13 cellular contexts compared by ENCODE assay signal in genomic region chr5:150137997-150138396, GRCh38. TPM values are rescaled to one million over a fixed set of nuclear protein-coding genes. Genes with fewer than 3 reads are reported as not detected.
DNase-seq lines count a peak whose midpoint lies in the region; FAIRE-seq and TF ChIP-seq lines count a peak whose summit lies in the region.
"Had no signal": no experiment of that assay in that cellular context is flagged by ENCODE, and none has a peak within 500 bp of the region (broad histone marks: within the 10 kb centered on the region; RNA-seq: fewer than 3 reads in every experiment).

No MANE protein-coding gene starts in this region.

- H3K9ac ChIP-seq in kidney (ENCODE audit: low read length in 2 of 2) = peak overlapping the region in 1 of 2 donors; percentile 58
- peak overlapping the region in 1 of 3 donors; percentile 62 for H3K9ac ChIP-seq in skeletal muscle tissue (ENCODE audit: low read depth in 1 of 3, low read length in 3 of 3)

- TF ChIP-seq CTCF in brain microvascular endothelial cell (IDR thresholded peaks at IDR 0.05; ENCODE audit: low read depth, low read length, missing control alignments) (no peak), kidney (IDR thresholded peaks at IDR 0.05; ENCODE audit: borderline replicate concordance, extremely low read depth, insufficient read depth) (no peak), GM10248 (IDR thresholded peaks at IDR 0.05; ENCODE audit: control extremely low read depth, extremely low read depth, low read depth, missing control alignments) (no peak)

- CTCF ChIA-PET in GM10248 (lab: Yijun Ruan, JAX) = interaction anchor here (1.2 to 1.3 kb wide), 2 partner anchors 9 to 80 kb away, joined by 3 read pairs; no protein-coding TSS in a partner anchor

- POLR2A ChIA-PET in GM10248 (lab: Yijun Ruan, JAX) = no interaction called here

- no peaks in the 10 kb centered on the region for H3K27me3 ChIP-seq in brain microvascular endothelial cell (replicated peaks)
- peaks cover 0 to 5% (median 0%) of the 10 kb centered on the region in 3 donors for H3K27me3 ChIP-seq in skeletal muscle tissue (ENCODE audit: control insufficient read depth in 3 of 3, insufficient read depth in 3 of 3, low read length in 3 of 3)

- DNase-seq in GM03348 (ENCODE audit: low spot score) (peak; percentile 23), brain microvascular endothelial cell (no peak), kidney (peak; percentile 67), SIG-M5 (lab: John Stamatoyannopoulos, UW) (no peak), NCI-H1092 treated with DMSO at 0.1 percent for 48 hours (lab: John Stamatoyannopoulos, UW) (no peak), GM10248 (ENCODE audit: extremely low spot score) (no peak)
- no peak for DNase-seq in activated naive CD4-positive, alpha-beta T cell (lab: John Stamatoyannopoulos, UW)
- DNase-seq: activated gamma-delta T cell, NCI-H1436 treated with DMSO at 0.1 percent for 48 hours, WERI-Rb-1 had no signal

- in situ Hi-C loops in brain microvascular endothelial cell (cut with HindIII; ENCODE audit: low pct_ligation_motif_present, low sequenced_read_pairs) = no loop called here

- H3K4me3 ChIP-seq in brain microvascular endothelial cell (ENCODE audit: low read depth, low read length) (no peak overlapping the region), kidney (ENCODE audit: low read length in 2 of 2) (no peak overlapping the region), skeletal muscle tissue (ENCODE audit: low read length in 3 of 3) (no peak overlapping the region)

- H3K9me3 ChIP-seq in kidney (ENCODE audit: control insufficient read depth in 1 of 2, low read length in 2 of 2) (no peaks in the 10 kb centered on the region), skeletal muscle tissue (ENCODE audit: control insufficient read depth in 3 of 3, low read length in 3 of 3) (no peaks in the 10 kb centered on the region)

- H3K4me1 ChIP-seq in kidney (ENCODE audit: control insufficient read depth in 1 of 2, insufficient read depth in 1 of 2, low read depth in 1 of 2, low read length in 2 of 2) (peaks cover 38 to 50% of the 10 kb centered on the region in 2 donors), skeletal muscle tissue (ENCODE audit: control insufficient read depth in 3 of 3, insufficient read depth in 3 of 3, low read length in 3 of 3) (peaks cover 65 to 80% (median 79%) of the 10 kb centered on the region in 3 donors)

- H3K36me3 ChIP-seq in brain microvascular endothelial cell (replicated peaks) (peaks cover 45% of the 10 kb centered on the region), kidney (ENCODE audit: control insufficient read depth in 1 of 2, insufficient read depth in 2 of 2, low read length in 2 of 2) (peaks cover 0 to 6% of the 10 kb centered on the region in 2 donors), skeletal muscle tissue (ENCODE audit: control insufficient read depth in 3 of 3, insufficient read depth in 3 of 3, low read length in 3 of 3) (peaks cover 0 to 15% (median 2%) of the 10 kb centered on the region in 3 donors)
- H3K36me3 ChIP-seq: WERI-Rb-1 had no signal

- intact Hi-C loops in kidney (cut with DNase I) = no loop called here

- no peak for FAIRE-seq in kidney (lab: Jason Lieb, UNC)
- FAIRE-seq: GM18507 had no signal

- H3K27ac ChIP-seq in brain microvascular endothelial cell (peak overlapping the region; percentile 94), kidney (ENCODE audit: low read depth in 2 of 2, low read length in 2 of 2) (peak overlapping the region; percentile 85 to 90), skeletal muscle tissue (ENCODE audit: low read depth, low read length) (peak overlapping the region; percentile 82)
- H3K27ac ChIP-seq: WERI-Rb-1 had no signal

RNA-seq across cellular contexts. Expression of gene PDGFRB, which starts 17.6 kb away (rescaled TPM):
- total RNA-seq in kidney (104 TPM), skeletal muscle tissue (86.6 TPM)
- 50.4 TPM for polyA plus RNA-seq in kidney (ENCODE audit: insufficient read depth, low read depth, low replicate concordance)

RNA-seq across cellular contexts. Expression of gene CDX1, which starts 28.6 kb away (rescaled TPM):
- total RNA-seq in kidney (not detected), skeletal muscle tissue (not detected)
- polyA plus RNA-seq in kidney (ENCODE audit: insufficient read depth, low read depth, low replicate concordance) = 0.39 TPM
- total RNA-seq: natural killer cell treated with Interleukin-12 subunit alpha and Interleukin-12 subunit beta and Interleukin-15 and Interleukin-18, amount 100 ng/mL, for 72 hours had no signal

RNA-seq across cellular contexts. Expression of gene CSF1R, which starts 51.6 kb away (rescaled TPM):
- total RNA-seq in kidney = 55.8 TPM
- polyA plus RNA-seq in kidney (ENCODE audit: insufficient read depth, low read depth, low replicate concordance) = 7.5 TPM
- 31.3 TPM for total RNA-seq in skeletal muscle tissue

RNA-seq across cellular contexts. Expression of gene SLC6A7, which starts 51.9 kb away (rescaled TPM):
- total RNA-seq in kidney (not detected), skeletal muscle tissue (not detected)
- polyA plus RNA-seq in kidney (ENCODE audit: insufficient read depth, low read depth, low replicate concordance) = not detected
- total RNA-seq: natural killer cell treated with Interleukin-12 subunit alpha and Interleukin-12 subunit beta and Interleukin-15 and Interleukin-18, amount 100 ng/mL, for 72 hours had no signal

Comparison
In these comparisons a context has a peak if more than half of its experiments do, and no peak if none do; other contexts are left out.
1. DNase-seq: peak in GM03348 (single experiment) and kidney (single experiment); none in brain microvascular endothelial cell (single experiment), activated naive CD4-positive, alpha-beta T cell (0 of 4), SIG-M5 (single experiment), NCI-H1092 treated with DMSO at 0.1 percent for 48 hours (single experiment) and GM10248 (single experiment).
2. Peak in every context shown above with its lines, with median percentiles within 50 percentile points of each other: H3K27ac ChIP-seq.